8 cellular contexts compared by ENCODE assay signal in the genomic region with DNA sequence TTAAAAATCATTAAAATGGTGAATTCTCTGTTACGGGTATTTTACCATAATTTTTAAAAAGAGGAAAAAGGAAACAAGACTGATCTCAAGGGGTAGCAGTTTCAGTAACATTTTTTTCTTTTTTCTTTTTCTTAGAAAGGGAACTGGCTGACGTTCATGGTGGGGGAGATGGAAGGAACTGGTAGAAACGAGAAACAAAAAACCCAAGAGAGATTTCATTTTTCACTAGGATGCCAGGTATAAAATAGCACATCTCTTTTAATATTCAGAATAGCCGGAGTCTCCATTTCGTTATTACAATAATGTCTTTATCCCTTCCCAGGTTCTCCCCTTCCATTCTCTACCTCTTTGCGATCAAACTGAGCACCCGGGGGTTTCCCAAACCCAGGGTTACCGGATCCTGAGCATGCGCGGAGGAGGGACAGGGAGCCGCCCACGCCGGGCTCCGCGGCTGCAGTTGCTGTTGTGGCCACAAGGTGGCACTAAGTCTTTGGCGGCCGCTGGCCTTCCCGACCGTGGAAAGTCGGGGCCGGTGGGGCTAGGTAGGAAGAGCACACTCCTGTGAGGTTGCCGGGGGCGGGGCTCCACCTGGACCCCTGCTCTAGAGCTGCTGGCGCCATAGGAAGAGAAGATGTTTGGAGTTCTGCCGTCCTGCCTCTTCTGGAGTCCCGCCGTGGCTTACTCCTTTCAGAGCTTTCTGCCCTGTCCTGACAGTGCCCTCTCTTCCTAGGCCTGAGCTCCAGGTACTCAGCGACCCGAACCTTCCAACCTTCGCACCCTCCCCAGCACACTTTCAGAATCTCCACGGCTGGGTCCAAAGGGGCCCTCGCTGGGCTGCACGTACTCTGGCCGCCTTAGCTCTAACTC.
DNase-seq lines count a peak whose midpoint lies in the region; ATAC-seq and TF ChIP-seq lines count a peak whose summit lies in the region.

No MANE protein-coding gene starts in this region.

- peak; percentile 87 for ATAC-seq in GM18517 (IDR thresholded peaks at IDR 0.05; ENCODE audit: unreplicated experiment)
- peak; percentile 95 for ATAC-seq in HG03039 (IDR thresholded peaks at IDR 0.05; ENCODE audit: unreplicated experiment)

- intact Hi-C loops in lower leg skin (cut with DNase I; ENCODE audit: low total_unique reads): loop anchor here (2.0 kb wide), 1 partner anchor 91 kb away; no protein-coding TSS in a partner anchor

- peak in 1 of 3 donors; percentile 73 for TF ChIP-seq CTCF in lower leg skin (IDR thresholded peaks at IDR 0.05)

- H3K4me3 ChIP-seq in lower leg skin (ENCODE audit: low read depth, poor library complexity, severe bottlenecking): no peak overlapping the region

- DNase-seq in A172 (ENCODE audit: low spot score) (peak; percentile 58), NCI-H345 treated with DMSO at 0.1 percent for 48 hours (lab: John Stamatoyannopoulos, UW; ENCODE audit: unreplicated experiment) (peak; percentile 81), dermis blood vessel endothelial cell (peak; percentile 81), lower leg skin (ENCODE audit: low spot score in 2 of 2) (peak; percentile 64 to 93)
- DNase-seq in activated CD4-positive, alpha-beta T cell treated with anti-CD3 and anti-CD28 coated beads, Interleukin-2, amount 50 U/mL, for 24 hours (ENCODE audit: low read depth in 1 of 2, low spot score in 1 of 2): peak; percentile 86 to 92
- peak; percentile 91 for DNase-seq in stimulated activated CD4-positive, alpha-beta T cell treated with anti-CD3 and anti-CD28 coated beads, Interleukin-4, amount 100 ng/mL, for 24 hours

- WGBS in lower leg skin, 2 donors: 22 to 23% methylated on average over 34 of the region's 34 CpGs

- TF ChIP-seq POLR2A in lower leg skin (IDR thresholded peaks at IDR 0.05): no peak
